Comparison of ENCODE assay signal across 8 cellular contexts in genomic region chr2:233053928-233054774, GRCh38. TPM values are rescaled to one million over a fixed set of nuclear protein-coding genes. Genes with fewer than 3 reads are reported as not detected.
A peak's percentile ranks its signal among the peaks of the same experiment; 100 is the strongest.
DNase-seq lines count a peak whose midpoint lies in the region; ATAC-seq, FAIRE-seq and TF ChIP-seq lines count a peak whose summit lies in the region.

No MANE protein-coding gene starts in this region.

- peaks cover 16% of the 10 kb centered on the region for H3K4me1 Mint-ChIP-seq in activated B cell treated with CpG ODN at 0.5 μM for 24 hours

- H3K27ac Mint-ChIP-seq in activated B cell treated with CpG ODN at 0.5 μM for 24 hours = peak overlapping the region; percentile 32

- no peak overlapping the region for H3K4me3 Mint-ChIP-seq in activated B cell treated with CpG ODN at 0.5 μM for 24 hours

- no peak overlapping the region for H3K27ac ChIP-seq in liver (ENCODE audit: low read depth in 1 of 2, low read length in 2 of 2)

- WGBS in liver = 24% methylated on average over 22 of the region's 22 CpGs

- H3K9ac ChIP-seq in liver (ENCODE audit: low read depth in 1 of 2, low read length in 2 of 2) = no peak overlapping the region

- no peaks in the 10 kb centered on the region for H3K9me3 ChIP-seq in liver (ENCODE audit: control insufficient read depth in 4 of 4, low read length in 3 of 4)

- H3K4me3 ChIP-seq in LNCaP clone FGC (ENCODE audit: low read depth, low read length) (no peak overlapping the region), bronchial epithelial cell (ENCODE audit: low read depth, low read length) (no peak overlapping the region), liver (ENCODE audit: low read depth in 1 of 3, low read length in 3 of 3) (no peak overlapping the region)

- H3K27me3 ChIP-seq in bronchial epithelial cell (ENCODE audit: control insufficient read depth, insufficient read depth, low read length) (no peaks in the 10 kb centered on the region), liver (ENCODE audit: control insufficient read depth in 4 of 4, insufficient read depth in 4 of 4, low read length in 3 of 4) (no peaks in the 10 kb centered on the region)

- intact Hi-C loops in activated B cell treated with CpG ODN at 0.5 μM for 24 hours (cut with micrococcal nuclease) = loop anchor here (1.0 to 10.0 kb wide), 3 partner anchors 201 to 449 kb away; no protein-coding TSS in a partner anchor

- peaks cover 3% of the 10 kb centered on the region for H3K27me3 Mint-ChIP-seq in activated B cell treated with CpG ODN at 0.5 μM for 24 hours

- H3K9me3 Mint-ChIP-seq in activated B cell treated with CpG ODN at 0.5 μM for 24 hours = no peaks in the 10 kb centered on the region

- DNase-seq in NCI-H2227 (lab: John Stamatoyannopoulos, UW; ENCODE audit: unreplicated experiment) (peak; percentile 61), NCI-H2227 treated with DMSO at 0.1 percent for 48 hours (lab: John Stamatoyannopoulos, UW) (no peak), LNCaP clone FGC (ENCODE audit: low read depth) (no peak), activated B cell treated with CpG ODN at 0.5 μM for 24 hours (peak; percentile 72), bronchial epithelial cell (ENCODE audit: low read depth) (no peak)
- DNase-seq in stimulated activated CD8-positive, alpha-beta memory T cell treated with anti-CD3 and anti-CD28 coated beads, Interleukin-12 subunit alpha, Interleukin-12 subunit beta, amount 100 ng/mL, for 1 hour (ENCODE audit: low read depth) = peak; percentile 60

- H3K36me3 ChIP-seq in bronchial epithelial cell (ENCODE audit: control insufficient read depth, insufficient read depth, low read length) = no peaks in the 10 kb centered on the region
- no peaks in the 10 kb centered on the region for H3K36me3 ChIP-seq in liver (ENCODE audit: control insufficient read depth in 4 of 4, insufficient read depth in 3 of 4, low read depth in 1 of 4, low read length in 3 of 4)

- peak; percentile 89 to 93 for TF ChIP-seq RAD21 in liver (IDR thresholded peaks at IDR 0.05)

- CTCF ChIA-PET in activated B cell treated with CpG ODN at 0.5 μM for 24 hours (lab: Charles Lee) = interaction anchor here (0.7 to 3.2 kb wide), 28 partner anchors 9 to 245 kb away, joined by 3 to 18 read pairs (median 4); partner anchors contain the start of gene ATG16L1

- H3K4me1 ChIP-seq in liver (ENCODE audit: control insufficient read depth in 4 of 4, insufficient read depth in 4 of 4, low read length in 3 of 4) = peaks cover 0 to 2% (median under 1%) of the 10 kb centered on the region in 4 donors

- POLR2A ChIA-PET in activated B cell treated with CpG ODN at 0.5 μM for 24 hours (lab: Charles Lee) = interaction anchor here (0.6 to 0.7 kb wide), 3 partner anchors 20 to 104 kb away, joined by 3 to 7 read pairs (median 3); no protein-coding TSS in a partner anchor

- TF ChIP-seq CTCF in LNCaP clone FGC (IDR thresholded peaks at IDR 0.05; ENCODE audit: control insufficient read depth, extremely low read depth, insufficient read depth) (peak; percentile 75), activated B cell treated with CpG ODN at 0.5 μM for 24 hours (IDR thresholded peaks at IDR 0.05) (peak; percentile 65), bronchial epithelial cell (IDR thresholded peaks at IDR 0.05; ENCODE audit: insufficient read depth, low read length, severe bottlenecking) (peak; percentile 92), liver (IDR thresholded peaks at IDR 0.05; ENCODE audit: low read depth, low read length, missing input control) (peak; percentile 77)

- FAIRE-seq in bronchial epithelial cell (lab: Jason Lieb, UNC) = peak; percentile 93

- H3K36me3 Mint-ChIP-seq in activated B cell treated with CpG ODN at 0.5 μM for 24 hours (ENCODE audit: low read depth) = no peaks in the 10 kb centered on the region

- peak; percentile 74 for ATAC-seq in activated B cell treated with CpG ODN at 0.5 μM for 24 hours (ENCODE audit: low read depth)
- no peak for ATAC-seq in GM18502 (IDR thresholded peaks at IDR 0.05; ENCODE audit: poor library complexity, unreplicated experiment)

TF ChIP-seq in liver, 16 proteins besides CTCF, POLR2A, EP300 and RAD21:
- no peak for TF ChIP-seq TAF1 (conservative IDR thresholded peaks at IDR 0.05)
- no peak for TF ChIP-seq REST (IDR thresholded peaks at IDR 0.05)
- no peak for TF ChIP-seq HNF4G (IDR thresholded peaks at IDR 0.05)
- TF ChIP-seq EGR1 (IDR thresholded peaks at IDR 0.05; ENCODE audit: low read depth in 2 of 2) = no peak
- TF ChIP-seq ATF3 (IDR thresholded peaks at IDR 0.05) = no peak
- TF ChIP-seq FOXA1 (IDR thresholded peaks at IDR 0.05) = no peak
- TF ChIP-seq FOXA2 (IDR thresholded peaks at IDR 0.05) = no peak
- no peak for TF ChIP-seq ZBTB33 (IDR thresholded peaks at IDR 0.05)
- no peak for TF ChIP-seq JUND (IDR thresholded peaks at IDR 0.05)
- no peak for TF ChIP-seq GABPA (IDR thresholded peaks at IDR 0.05 in 1 of 2, conservative IDR thresholded peaks at IDR 0.05 in 1 of 2)

RNA-seq across cellular contexts. Expression of gene INPP5D, which starts 6.0 kb away (rescaled TPM):
- 247 and 275 TPM in 2 replicates for total RNA-seq in activated B cell treated with CpG ODN at 0.5 μM for 24 hours
- total RNA-seq in bronchial epithelial cell = 24.1 and 26.6 TPM in 2 replicates
- total RNA-seq in liver = 10 to 100 TPM in 1 of 2 donors, 1 to 10 TPM in 1; 8.9 to 18.8 TPM
- polyA plus RNA-seq in liver = 1 to 10 TPM; 2.9 to 4.2 TPM

RNA-seq across cellular contexts. Expression of gene NEU2, which starts 21.7 kb away (rescaled TPM):
- total RNA-seq in activated B cell treated with CpG ODN at 0.5 μM for 24 hours = not detected in 2 replicates
- not detected in 2 replicates for total RNA-seq in bronchial epithelial cell
- not detected for total RNA-seq in liver
- not detected for polyA plus RNA-seq in liver

RNA-seq across cellular contexts. Expression of gene NGEF, which starts 41.1 kb away (rescaled TPM):
- total RNA-seq in activated B cell treated with CpG ODN at 0.5 μM for 24 hours = not detected in 2 replicates
- 0.53 and 6.1 TPM in 2 replicates for total RNA-seq in bronchial epithelial cell
- 10 to 100 TPM; 10.6 to 22.6 TPM for total RNA-seq in liver
- 10 to 100 TPM; 10.7 to 10.9 TPM for polyA plus RNA-seq in liver

Comparison
In these comparisons a context has a peak if more than half of its experiments do, and no peak if none do; other contexts are left out.
1. DNase-seq: peak in NCI-H2227 (single experiment), activated B cell treated with CpG ODN at 0.5 μM for 24 hours (single experiment) and stimulated activated CD8-positive, alpha-beta memory T cell treated with anti-CD3 and anti-CD28 coated beads, Interleukin-12 subunit alpha, Interleukin-12 subunit beta, amount 100 ng/mL, for 1 hour (single experiment); none in NCI-H2227 treated with DMSO at 0.1 percent for 48 hours (single experiment), LNCaP clone FGC (single experiment) and bronchial epithelial cell (single experiment).
2. Peak in every context shown above with its lines, with median percentiles within 50 percentile points of each other: CTCF ChIP-seq.